In the genomic region with DNA sequence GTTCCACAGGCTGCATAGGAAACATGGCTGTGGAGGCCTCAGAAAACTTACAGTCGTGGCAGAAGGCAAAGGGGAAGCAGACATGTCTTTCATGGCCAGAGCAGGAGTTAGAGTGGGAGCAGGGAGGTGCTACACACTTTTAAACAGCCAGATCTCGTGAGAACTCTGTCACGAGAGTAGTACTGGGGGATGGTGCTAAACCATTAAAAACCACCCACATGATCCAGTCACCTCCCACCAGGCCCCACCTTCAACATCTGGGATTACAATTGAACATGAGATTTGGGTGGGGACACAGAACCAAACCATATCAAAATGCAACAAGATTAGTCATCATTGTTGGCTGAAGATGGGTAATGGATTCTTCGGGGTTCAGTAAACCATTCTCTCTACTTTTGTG, we compare ENCODE assay signal across 24 cellular contexts.
"Had no signal": no experiment of that assay in that cellular context is flagged by ENCODE, and none has a peak within 500 bp of the region (broad histone marks: within the 10 kb centered on the region; RNA-seq: fewer than 3 reads in every experiment).

No MANE protein-coding gene starts in this region.

- H3K36me3 ChIP-seq: lower lobe of right lung had no signal

- H3K4me3 ChIP-seq: coronary artery, dorsolateral prefrontal cortex, esophagus muscularis mucosa, gastrocnemius medialis, hepatocyte, lower lobe of right lung, mucosa of descending colon had no signal

- H3K9me3 ChIP-seq: esophagus muscularis mucosa, gastrocnemius medialis, lower lobe of right lung, mucosa of descending colon had no signal

- H3K27me3 ChIP-seq: dorsolateral prefrontal cortex, esophagus muscularis mucosa, gastrocnemius medialis, hepatocyte had no signal

- ATAC-seq: gastrocnemius medialis; left colon; left lobe of liver; left ventricle myocardium superior; lower lobe of right lung; mucosa of descending colon; naive thymus-derived CD8-positive, alpha-beta T cell had no signal

- H2AFZ ChIP-seq: hepatocyte had no signal

- DNase-seq: dermis blood vessel endothelial cell; dorsolateral prefrontal cortex; effector CD4-positive, alpha-beta T cell; effector memory CD4-positive, alpha-beta T cell; foreskin melanocyte; gastrocnemius medialis; glutamatergic neuron; head of caudate nucleus; hypothalamus; immature natural killer cell; islet precursor cell; kidney; kidney glomerular epithelial cell; left colon; left ventricle myocardium superior; lower lobe of right lung; mesenchymal stem cell; mucosa of descending colon; naive B cell; naive thymus-derived CD8-positive, alpha-beta T cell had no signal

- H3K27ac ChIP-seq: coronary artery, dorsolateral prefrontal cortex, esophagus muscularis mucosa, gastrocnemius medialis, hepatocyte, lower lobe of right lung had no signal

- H3K4me2 ChIP-seq: hepatocyte had no signal
